Comparison of ENCODE assay signal across 1 cellular context in the genomic region with DNA sequence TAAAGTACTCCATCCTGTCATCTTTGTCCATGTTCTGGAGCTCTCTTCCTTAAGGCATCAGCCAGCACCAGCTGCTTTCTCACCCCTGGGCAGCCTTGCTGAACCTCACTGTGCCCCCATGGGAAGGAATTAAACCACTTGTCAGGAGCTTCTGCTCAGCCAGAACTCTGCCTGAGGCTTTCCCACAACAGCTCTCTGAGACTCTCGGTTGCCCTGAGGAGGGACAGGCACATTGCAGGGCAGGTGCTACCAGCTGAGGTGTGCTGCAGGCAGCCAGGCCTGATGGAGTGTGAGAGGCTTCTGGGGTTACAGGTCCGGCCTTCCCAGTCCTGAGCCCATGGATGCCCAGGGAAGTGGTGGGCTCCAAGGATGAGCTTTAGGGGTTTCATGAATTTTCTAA.
TF ChIP-seq lines count a peak whose summit lies in the region.

No MANE protein-coding gene starts in this region.

TF ChIP-seq in HepG2, 621 proteins besides CTCF, POLR2A, EP300 and RAD21:
- no peak for TF ChIP-seq ZNF20 (CRISPR knock-in tag; IDR thresholded peaks at IDR 0.05)
- TF ChIP-seq SIX4 (CRISPR knock-in tag; IDR thresholded peaks at IDR 0.05): no peak
- no peak for TF ChIP-seq KDM4B (CRISPR knock-in tag; IDR thresholded peaks at IDR 0.05)
- TF ChIP-seq ELF1 (CRISPR knock-in tag; IDR thresholded peaks at IDR 0.05): no peak
- no peak for TF ChIP-seq ZNF44 (CRISPR knock-in tag; IDR thresholded peaks at IDR 0.05)
- TF ChIP-seq, protein P1, sequence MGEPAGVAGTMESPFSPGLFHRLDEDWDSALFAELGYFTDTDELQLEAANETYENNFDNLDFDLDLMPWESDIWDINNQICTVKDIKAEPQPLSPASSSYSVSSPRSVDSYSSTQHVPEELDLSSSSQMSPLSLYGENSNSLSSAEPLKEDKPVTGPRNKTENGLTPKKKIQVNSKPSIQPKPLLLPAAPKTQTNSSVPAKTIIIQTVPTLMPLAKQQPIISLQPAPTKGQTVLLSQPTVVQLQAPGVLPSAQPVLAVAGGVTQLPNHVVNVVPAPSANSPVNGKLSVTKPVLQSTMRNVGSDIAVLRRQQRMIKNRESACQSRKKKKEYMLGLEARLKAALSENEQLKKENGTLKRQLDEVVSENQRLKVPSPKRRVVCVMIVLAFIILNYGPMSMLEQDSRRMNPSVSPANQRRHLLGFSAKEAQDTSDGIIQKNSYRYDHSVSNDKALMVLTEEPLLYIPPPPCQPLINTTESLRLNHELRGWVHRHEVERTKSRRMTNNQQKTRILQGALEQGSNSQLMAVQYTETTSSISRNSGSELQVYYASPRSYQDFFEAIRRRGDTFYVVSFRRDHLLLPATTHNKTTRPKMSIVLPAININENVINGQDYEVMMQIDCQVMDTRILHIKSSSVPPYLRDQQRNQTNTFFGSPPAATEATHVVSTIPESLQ (CRISPR knock-in tag; conservative IDR thresholded peaks at IDR 0.05): no peak
- TF ChIP-seq MEIS2 (CRISPR knock-in tag; IDR thresholded peaks at IDR 0.05): no peak
- TF ChIP-seq, protein P2, sequence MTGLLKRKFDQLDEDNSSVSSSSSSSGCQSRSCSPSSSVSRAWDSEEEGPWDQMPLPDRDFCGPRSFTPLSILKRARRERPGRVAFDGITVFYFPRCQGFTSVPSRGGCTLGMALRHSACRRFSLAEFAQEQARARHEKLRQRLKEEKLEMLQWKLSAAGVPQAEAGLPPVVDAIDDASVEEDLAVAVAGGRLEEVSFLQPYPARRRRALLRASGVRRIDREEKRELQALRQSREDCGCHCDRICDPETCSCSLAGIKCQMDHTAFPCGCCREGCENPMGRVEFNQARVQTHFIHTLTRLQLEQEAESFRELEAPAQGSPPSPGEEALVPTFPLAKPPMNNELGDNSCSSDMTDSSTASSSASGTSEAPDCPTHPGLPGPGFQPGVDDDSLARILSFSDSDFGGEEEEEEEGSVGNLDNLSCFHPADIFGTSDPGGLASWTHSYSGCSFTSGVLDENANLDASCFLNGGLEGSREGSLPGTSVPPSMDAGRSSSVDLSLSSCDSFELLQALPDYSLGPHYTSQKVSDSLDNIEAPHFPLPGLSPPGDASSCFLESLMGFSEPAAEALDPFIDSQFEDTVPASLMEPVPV (CRISPR knock-in tag; IDR thresholded peaks at IDR 0.05): no peak
- no peak for TF ChIP-seq PRPF4 (IDR thresholded peaks at IDR 0.05; ENCODE audit: low read depth, low read length, poor library complexity, severe bottlenecking)
- TF ChIP-seq THAP11 (CRISPR knock-in tag; IDR thresholded peaks at IDR 0.05): no peak
- no peak for TF ChIP-seq REPIN1 (CRISPR knock-in tag; IDR thresholded peaks at IDR 0.05; ENCODE audit: borderline replicate concordance, low read depth)
- TF ChIP-seq ZNF274 (CRISPR knock-in tag; IDR thresholded peaks at IDR 0.05): no peak
- TF ChIP-seq TEAD2 (CRISPR knock-in tag; IDR thresholded peaks at IDR 0.05): no peak
- TF ChIP-seq ZNF24 (IDR thresholded peaks at IDR 0.05): no peak
- TF ChIP-seq ZNF329 (CRISPR knock-in tag; IDR thresholded peaks at IDR 0.05; ENCODE audit: low read depth): no peak
- no peak for TF ChIP-seq ZNF570 (CRISPR knock-in tag; IDR thresholded peaks at IDR 0.05; ENCODE audit: borderline replicate concordance)
- TF ChIP-seq ZNF83 (CRISPR knock-in tag; IDR thresholded peaks at IDR 0.05; ENCODE audit: borderline replicate concordance): no peak
- no peak for TF ChIP-seq KAT7 (CRISPR knock-in tag; IDR thresholded peaks at IDR 0.05; ENCODE audit: borderline replicate concordance)
